ENCODE assay signal across 8 cellular contexts in the genomic region with DNA sequence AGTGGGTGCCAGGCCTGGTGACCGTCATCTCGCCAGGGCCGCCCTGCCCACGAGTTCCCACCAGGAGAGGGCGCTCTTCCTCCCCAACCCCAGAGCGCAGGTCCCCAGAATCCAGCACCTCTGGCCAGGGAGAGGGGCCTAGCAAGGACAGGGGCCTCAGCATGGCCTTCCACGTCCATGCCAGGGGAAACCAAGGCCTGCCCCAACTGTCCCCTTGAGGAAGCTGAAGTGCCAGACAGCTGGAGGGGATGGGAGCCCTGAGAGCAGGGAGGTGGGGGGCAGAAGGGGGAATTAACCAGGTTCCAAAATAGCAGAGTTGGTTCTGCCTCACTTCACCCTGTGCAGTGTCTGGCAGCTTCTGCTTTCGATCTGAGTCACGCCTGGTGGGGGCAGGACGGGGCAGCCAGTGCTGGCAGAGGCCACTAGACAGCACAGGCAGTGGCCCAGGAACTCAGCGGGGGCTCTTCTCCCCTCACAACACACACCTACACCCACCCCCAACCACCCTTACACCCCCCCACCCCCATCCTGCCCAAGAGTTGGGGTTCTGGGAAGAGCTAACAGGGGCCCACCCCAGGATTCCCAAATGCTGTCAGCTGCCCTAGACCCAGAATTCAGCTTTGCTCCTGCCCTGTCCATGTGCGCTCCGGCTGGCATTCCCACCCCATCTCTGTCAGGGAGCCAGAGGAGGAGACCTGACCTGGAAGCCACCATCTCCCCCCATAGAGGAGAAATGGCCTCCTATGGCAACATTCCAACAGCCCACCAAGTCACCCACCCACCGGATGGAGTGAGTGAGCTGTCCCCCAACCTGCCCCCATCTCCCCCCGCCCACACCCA. TPM values are rescaled to one million over a fixed set of nuclear protein-coding genes. Genes with fewer than 3 reads are reported as not detected.
A peak's percentile ranks its signal among the peaks of the same experiment; 100 is the strongest.
DNase-seq lines count a peak whose midpoint lies in the region; ATAC-seq and TF ChIP-seq lines count a peak whose summit lies in the region.

No MANE protein-coding gene starts in this region.

- H3K27ac ChIP-seq in endodermal cell (ENCODE audit: low read depth, low read length), result no peak overlapping the region

- CTCF ChIA-PET in activated CD4-positive, alpha-beta memory T cell treated with anti-CD3 and anti-CD28 coated beads for 36 hours (lab: Charles Lee), result interaction anchor here (0.8 to 4.9 kb wide), 18 partner anchors 10 to 431 kb away, joined by 3 to 49 read pairs (median 4); a partner anchor contains a TSS

- H3K36me3 ChIP-seq in endodermal cell (ENCODE audit: control insufficient read depth, insufficient read depth, low read length), result no peaks in the 10 kb centered on the region

- no peaks in the 10 kb centered on the region for H3K9me3 Mint-ChIP-seq in activated CD4-positive, alpha-beta memory T cell treated with anti-CD3 and anti-CD28 coated beads for 36 hours
- no peaks in the 10 kb centered on the region for H3K9me3 Mint-ChIP-seq in endodermal cell
- peaks cover 0 to 4% of the 10 kb centered on the region in 2 donors for H3K9me3 Mint-ChIP-seq in stimulated activated naive B cell treated with anti-CD40 and anti-IgM and Interleukin-4, amounts not matched to agents 10 μg/mL and 1 μg/mL and 100 μg/mL, for 72 hours

- no peak overlapping the region for H3K4me3 ChIP-seq in endodermal cell (ENCODE audit: low read length)

- H3K4me1 Mint-ChIP-seq in activated CD4-positive, alpha-beta memory T cell treated with anti-CD3 and anti-CD28 coated beads for 36 hours (ENCODE audit: low read depth), result peaks cover 36% of the 10 kb centered on the region
- peaks cover 2% of the 10 kb centered on the region for H3K4me1 Mint-ChIP-seq in endodermal cell
- H3K4me1 Mint-ChIP-seq in stimulated activated naive B cell treated with anti-CD40 and anti-IgM and Interleukin-4, amounts not matched to agents 10 μg/mL and 1 μg/mL and 100 μg/mL, for 72 hours, result peaks cover 78 to 98% of the 10 kb centered on the region in 2 donors

- peak; percentile 73 for ATAC-seq in HG02642 (IDR thresholded peaks at IDR 0.05; ENCODE audit: poor library complexity, unreplicated experiment)
- ATAC-seq in stimulated activated naive B cell treated with anti-CD40 and anti-IgM and Interleukin-4, amounts not matched to agents 10 μg/mL and 1 μg/mL and 100 μg/mL, for 72 hours (replicated peaks), result peak; percentile 90 to 93

- no peaks in the 10 kb centered on the region for H3K36me3 Mint-ChIP-seq in activated CD4-positive, alpha-beta memory T cell treated with anti-CD3 and anti-CD28 coated beads for 36 hours
- H3K36me3 Mint-ChIP-seq in endodermal cell (ENCODE audit: low read depth), result no peaks in the 10 kb centered on the region
- peaks cover 56 to 73% of the 10 kb centered on the region in 2 donors for H3K36me3 Mint-ChIP-seq in stimulated activated naive B cell treated with anti-CD40 and anti-IgM and Interleukin-4, amounts not matched to agents 10 μg/mL and 1 μg/mL and 100 μg/mL, for 72 hours

- POLR2A ChIA-PET in activated CD4-positive, alpha-beta memory T cell treated with anti-CD3 and anti-CD28 coated beads for 36 hours (lab: Charles Lee), result interaction anchor here (1.4 kb wide), 2 partner anchors 28 to 81 kb away, joined by 3 to 6 read pairs; a partner anchor contains a TSS

- no peaks in the 10 kb centered on the region for H3K4me1 ChIP-seq in endodermal cell (ENCODE audit: control insufficient read depth, insufficient read depth, low read length)

- peak overlapping the region; percentile 38 for H3K4me3 Mint-ChIP-seq in activated CD4-positive, alpha-beta memory T cell treated with anti-CD3 and anti-CD28 coated beads for 36 hours
- H3K4me3 Mint-ChIP-seq in endodermal cell, result no peak overlapping the region
- peak overlapping the region; percentile 86 to 91 for H3K4me3 Mint-ChIP-seq in stimulated activated naive B cell treated with anti-CD40 and anti-IgM and Interleukin-4, amounts not matched to agents 10 μg/mL and 1 μg/mL and 100 μg/mL, for 72 hours

- peak; percentile 24 for DNase-seq in activated gamma-delta T cell treated with Interleukin-2 at 50 U/mL for 16 hours
- no peak for DNase-seq in activated gamma-delta T cell (lab: John Stamatoyannopoulos, UW)
- DNase-seq in NCI-H1694 treated with DMSO at 0.1 percent for 48 hours (lab: John Stamatoyannopoulos, UW), result peak; percentile 79
- peak; percentile 90 for DNase-seq in activated CD4-positive, alpha-beta memory T cell treated with anti-CD3 and anti-CD28 coated beads for 36 hours
- peak; percentile 92 for DNase-seq in endodermal cell
- DNase-seq in mucosa of gallbladder (ENCODE audit: low spot score), result peak; percentile 79
- peak; percentile 92 for DNase-seq in stimulated activated naive B cell treated with anti-CD40 and anti-IgM and Interleukin-4, amounts not matched to agents 10 μg/mL and 1 μg/mL and 100 μg/mL, for 72 hours

- no peaks in the 10 kb centered on the region for H3K9me3 ChIP-seq in endodermal cell (ENCODE audit: control insufficient read depth, low read length)

- H3K27ac Mint-ChIP-seq in activated CD4-positive, alpha-beta memory T cell treated with anti-CD3 and anti-CD28 coated beads for 36 hours, result peak overlapping the region; percentile 89
- H3K27ac Mint-ChIP-seq in endodermal cell, result no peak overlapping the region
- peak overlapping the region; percentile 99 for H3K27ac Mint-ChIP-seq in stimulated activated naive B cell treated with anti-CD40 and anti-IgM and Interleukin-4, amounts not matched to agents 10 μg/mL and 1 μg/mL and 100 μg/mL, for 72 hours

- intact Hi-C loops in activated CD4-positive, alpha-beta memory T cell treated with anti-CD3 and anti-CD28 coated beads for 36 hours (cut with micrococcal nuclease), result loop anchor here (1.0 kb wide), 1 partner anchor 70 kb away; no protein-coding TSS in a partner anchor

- no peak overlapping the region for H3K9ac ChIP-seq in endodermal cell (ENCODE audit: extremely low read depth, low read length, poor library complexity, severe bottlenecking)

- H3K27me3 Mint-ChIP-seq in activated CD4-positive, alpha-beta memory T cell treated with anti-CD3 and anti-CD28 coated beads for 36 hours, result no peaks in the 10 kb centered on the region
- H3K27me3 Mint-ChIP-seq in endodermal cell (ENCODE audit: insufficient read depth), result peaks cover 6% of the 10 kb centered on the region
- no peaks in the 10 kb centered on the region for H3K27me3 Mint-ChIP-seq in stimulated activated naive B cell treated with anti-CD40 and anti-IgM and Interleukin-4, amounts not matched to agents 10 μg/mL and 1 μg/mL and 100 μg/mL, for 72 hours

- peak; percentile 96 for TF ChIP-seq CTCF in endodermal cell (conservative IDR thresholded peaks at IDR 0.05)

- no peaks in the 10 kb centered on the region for H3K27me3 ChIP-seq in endodermal cell (ENCODE audit: control insufficient read depth, insufficient read depth, low read length, poor library complexity, severe bottlenecking)

- whole genome bisulfite sequencing in endodermal cell (ENCODE audit: insufficient coverage in 1 of 2, insufficient read length in 1 of 2), 2 experiments, result 67% methylated on average over 15 of the region's 15 CpGs; no CpG with 5 or more reads in 1 of the 2 experiments

RNA-seq across cellular contexts. Expression of a gene that starts 29.2 kb away (rescaled TPM):
- 10 to 100 TPM; 11.7 to 13.4 TPM for total RNA-seq in activated CD4-positive, alpha-beta memory T cell treated with anti-CD3 and anti-CD28 coated beads for 36 hours
- total RNA-seq in endodermal cell, result under 1 TPM in 1 of 2 donors, not detected in 1; 0.24 TPM
- 1.2 TPM for polyA plus RNA-seq in endodermal cell (2013, experiment 1 of 2)
- polyA plus RNA-seq in endodermal cell (2013, experiment 2 of 2), result 0.99 TPM
- total RNA-seq in mucosa of gallbladder, result 41.7 TPM

RNA-seq across cellular contexts. Expression of a gene that starts 41.0 kb away (rescaled TPM):
- not detected for total RNA-seq in activated CD4-positive, alpha-beta memory T cell treated with anti-CD3 and anti-CD28 coated beads for 36 hours
- total RNA-seq in endodermal cell, result not detected
- not detected for polyA plus RNA-seq in endodermal cell (2013, experiment 1 of 2)
- polyA plus RNA-seq in endodermal cell (2013, experiment 2 of 2), result not detected
- 6.7 TPM for total RNA-seq in mucosa of gallbladder

Comparison
In these comparisons a context has a peak if more than half of its experiments do, and no peak if none do; other contexts are left out.
1. RNA of a gene that starts 29.2 kb away (total RNA-seq): 41.7 TPM in mucosa of gallbladder (single experiment) and 11.7 to 13.4 TPM in activated CD4-positive, alpha-beta memory T cell treated with anti-CD3 and anti-CD28 coated beads for 36 hours; 0.24 TPM in endodermal cell; every median in the first group is over 10 times any median in the second.